ENCODE assay signal across 27 cellular contexts in the genomic region with DNA sequence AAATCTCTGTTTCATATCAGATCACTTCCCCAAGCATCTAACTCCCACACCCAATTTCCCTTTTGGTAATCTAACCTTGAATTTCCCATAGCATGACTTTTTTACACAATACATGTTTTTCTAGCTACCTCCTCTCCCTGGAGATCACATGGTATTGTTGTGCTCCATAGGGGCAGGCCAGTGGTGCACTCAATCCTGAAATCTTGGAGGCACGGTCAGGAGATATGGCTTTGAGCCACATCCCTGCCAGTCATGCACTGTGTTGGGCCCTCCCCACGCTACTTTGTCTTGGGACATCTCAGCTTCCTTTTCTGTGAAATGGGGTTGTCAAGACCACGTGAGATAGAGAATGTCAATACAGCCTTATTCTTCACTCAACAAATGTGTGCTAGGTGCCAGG. TPM values are rescaled to one million over a fixed set of nuclear protein-coding genes. Genes with fewer than 3 reads are reported as not detected.
"Had no signal": no experiment of that assay in that cellular context is flagged by ENCODE, and none has a peak within 500 bp of the region (broad histone marks: within the 10 kb centered on the region; RNA-seq: fewer than 3 reads in every experiment).

No MANE protein-coding gene starts in this region.

- H3K9me3 Mint-ChIP-seq: activated CD8-positive, alpha-beta T cell treated with anti-CD3 and anti-CD28 coated beads for 36 hours; T-helper 2 cell treated with Interferon-gamma antibody and Interleukin-4, amounts not matched to agents 5 μg/mL and 100 μg/mL, for 36 hours had no signal

- DNase-seq: activated CD4-positive, alpha-beta T cell treated with anti-CD3 and anti-CD28 coated beads for 4 hours; activated CD8-positive, alpha-beta memory T cell treated with anti-CD3 and anti-CD28 coated beads, Interleukin-2, amount 50 U/mL, for 4 hours; activated CD8-positive, alpha-beta T cell treated with anti-CD3 and anti-CD28 coated beads for 36 hours; amniotic stem cell; body of pancreas; cerebellar nuclear complex; MM.1S; NCI-H1105; NCI-H1436; NCI-H1694 treated with DMSO at 0.1 percent for 48 hours; NCI-H2029 treated with DMSO at 0.1 percent for 48 hours; NCI-H345; NCI-H510A; NCI-H69; NK-92 treated with Interleukin-12 subunit alpha and Interleukin-12 subunit beta, amount 100 ng/mL, for 24 hours; OCI-M1; Right ventricle myocardium superior; RPMI8226; SJCRH30; SW 1271 had no signal

- H3K27ac ChIP-seq: ascending aorta, body of pancreas, SJCRH30 had no signal

- H3K4me1 ChIP-seq: ascending aorta, body of pancreas had no signal

- H3K27ac Mint-ChIP-seq: activated CD8-positive, alpha-beta T cell treated with anti-CD3 and anti-CD28 coated beads for 36 hours; activated naive CD4-positive, alpha-beta T cell treated with anti-CD3 and anti-CD28 coated beads, Interleukin-2, amount 50 U/mL, for 24 hours; T-helper 2 cell treated with Interferon-gamma antibody and Interleukin-4, amounts not matched to agents 5 μg/mL and 100 μg/mL, for 36 hours had no signal

- ATAC-seq: activated CD4-positive, CD25-positive, alpha-beta regulatory T cell treated with anti-CD3 and anti-CD28 coated beads, Interleukin-2, amount 50 U/mL, for 24 hours; activated CD8-positive, alpha-beta T cell treated with anti-CD3 and anti-CD28 coated beads for 36 hours; body of pancreas; Panc1; SK-N-SH treated with all-trans-retinoic acid at 6 μM for 48 hours had no signal

- H3K4me3 Mint-ChIP-seq: activated CD8-positive, alpha-beta T cell treated with anti-CD3 and anti-CD28 coated beads for 36 hours; activated naive CD4-positive, alpha-beta T cell treated with anti-CD3 and anti-CD28 coated beads, Interleukin-2, amount 50 U/mL, for 24 hours; T-helper 2 cell treated with Interferon-gamma antibody and Interleukin-4, amounts not matched to agents 5 μg/mL and 100 μg/mL, for 36 hours had no signal

- H3K4me1 Mint-ChIP-seq: activated naive CD4-positive, alpha-beta T cell treated with anti-CD3 and anti-CD28 coated beads, Interleukin-2, amount 50 U/mL, for 24 hours had no signal

- H3K9me3 ChIP-seq: ascending aorta, body of pancreas, SJCRH30 had no signal

- H3K36me3 ChIP-seq: ascending aorta, SJCRH30 had no signal

- H3K4me3 ChIP-seq: ascending aorta, body of pancreas, SJCRH30 had no signal

- H3K27me3 ChIP-seq: ascending aorta, body of pancreas, SJCRH30 had no signal

RNA-seq across cellular contexts. Expression of a gene that starts 36.7 kb away (rescaled TPM):
- total RNA-seq: ascending aorta; Right ventricle myocardium superior; SJCRH30; T-helper 1 cell treated with Interleukin-12 subunit alpha and Interleukin-12 subunit beta and Interleukin-4 antibody, amounts not matched to agents 30 ng/mL and 1 ng/mL, for 36 hours had no signal
